Comparison of ENCODE assay signal across 36 cellular contexts in the genomic region with DNA sequence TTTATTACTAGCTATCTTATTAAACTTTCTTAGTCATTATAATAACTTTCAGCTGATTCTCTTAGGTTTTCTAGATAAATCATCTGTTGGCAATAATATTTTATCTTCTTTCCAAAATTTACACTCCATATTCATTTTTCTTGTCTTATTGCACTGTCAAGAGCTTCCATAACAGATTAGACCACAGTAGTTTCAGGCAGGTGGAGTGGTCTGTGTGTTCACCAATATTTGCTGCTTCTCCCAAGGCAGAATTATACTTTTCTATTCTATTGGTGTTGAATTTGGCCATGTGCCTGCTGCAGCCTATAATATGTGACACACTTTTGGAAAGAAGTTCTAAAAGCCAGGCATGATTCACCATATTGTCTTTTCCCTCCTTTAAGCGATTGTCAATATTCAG.
"Had no signal": no experiment of that assay in that cellular context is flagged by ENCODE, and none has a peak within 500 bp of the region (broad histone marks: within the 10 kb centered on the region; RNA-seq: fewer than 3 reads in every experiment).

No MANE protein-coding gene starts in this region.

- H3K4me3 Mint-ChIP-seq: activated naive CD4-positive, alpha-beta T cell treated with anti-CD3 and anti-CD28 coated beads for 36 hours; activated naive CD4-positive, alpha-beta T cell treated with anti-CD3 and anti-CD28 coated beads, Interleukin-2, amount 10 ng/mL, durations not matched to agents 7 days and 5 days; activated naive CD8-positive, alpha-beta T cell; activated naive CD8-positive, alpha-beta T cell treated with anti-CD3 and anti-CD28 coated beads for 36 hours; activated naive CD8-positive, alpha-beta T cell treated with anti-CD3 and anti-CD28 coated beads, Interleukin-2, amount 10 ng/mL, durations not matched to agents 7 days and 5 days; activated naive CD8-positive, alpha-beta T cell treated with anti-CD3 and anti-CD28 coated beads, Interleukin-2, amount 50 U/mL, for 24 hours; activated T-cell treated with anti-CD3 and anti-CD28 coated beads, Interleukin-2, amount 50 U/mL, for 24 hours; activated T-cell treated with anti-CD3 and anti-CD28 coated beads, Interleukin-2, amount 50 U/mL, for 4 hours; activated T-cell treated with anti-CD3 and anti-CD28 coated beads, Interleukin-2, amount 50 U/mL, for 72 hours; activated T-helper 1 cell treated with anti-CD3 and anti-CD28 coated beads, Interleukin-12 subunit alpha, Interleukin-12 subunit beta, Interleukin-2, Interleukin-4 antibody, amounts not matched to agents 30 ng/mL and 10 ng/mL and 1 ng/mL, durations not matched to agents 14 hours and 24 hours and 36 hours; activated T-helper 17 cell treated with anti-CD3 and anti-CD28 coated beads, Interleukin-2, amount 50 U/mL, for 72 hours; brain; central memory CD8-positive, alpha-beta T cell had no signal

- H3K4me1 ChIP-seq: adrenal gland, ascending aorta, body of pancreas, breast epithelium had no signal

- H3K27ac ChIP-seq: adrenal gland, ascending aorta, body of pancreas, brain microvascular endothelial cell, breast epithelium, cardiac muscle cell had no signal

- H3K4me3 ChIP-seq: adrenal gland, ascending aorta, body of pancreas, breast epithelium, cardiac muscle cell had no signal

- H3K4me1 Mint-ChIP-seq: activated naive CD4-positive, alpha-beta T cell treated with anti-CD3 and anti-CD28 coated beads, Interleukin-2, amount 10 ng/mL, durations not matched to agents 7 days and 5 days; activated naive CD8-positive, alpha-beta T cell treated with anti-CD3 and anti-CD28 coated beads for 36 hours; activated naive CD8-positive, alpha-beta T cell treated with anti-CD3 and anti-CD28 coated beads, Interleukin-2, amount 10 ng/mL, durations not matched to agents 7 days and 5 days; activated T-helper 17 cell treated with anti-CD3 and anti-CD28 coated beads, Interleukin-2, amount 50 U/mL, for 72 hours; brain; central memory CD8-positive, alpha-beta T cell had no signal

- H3K9me3 ChIP-seq: adrenal gland had no signal

- H3K36me3 ChIP-seq: adrenal gland, ascending aorta, brain microvascular endothelial cell, breast epithelium, cardiac muscle cell had no signal

- DNase-seq: activated effector memory CD4-positive, alpha-beta T cell treated with anti-CD3 and anti-CD28 coated beads, Interleukin-2, amount 50 U/mL, for 16 hours; activated effector memory CD4-positive, alpha-beta T cell treated with Interleukin-2 at 50 U/mL for 16 hours; activated gamma-delta T cell; activated gamma-delta T cell treated with Interleukin-2 at 50 U/mL for 16 hours; activated naive CD4-positive, alpha-beta T cell; activated naive CD4-positive, alpha-beta T cell treated with anti-CD3 and anti-CD28 coated beads for 36 hours; activated naive CD4-positive, alpha-beta T cell treated with anti-CD3 and anti-CD28 coated beads, Interleukin-2, amount 10 ng/mL, durations not matched to agents 7 days and 5 days; activated naive CD4-positive, alpha-beta T cell treated with Interleukin-2 at 50 U/mL for 16 hours; activated naive CD8-positive, alpha-beta T cell treated with anti-CD3 and anti-CD28 coated beads for 36 hours; activated naive CD8-positive, alpha-beta T cell treated with anti-CD3 and anti-CD28 coated beads, Interleukin-2, amount 10 ng/mL, durations not matched to agents 7 days and 5 days; activated naive CD8-positive, alpha-beta T cell treated with anti-CD3 and anti-CD28 coated beads, Interleukin-2, amount 50 U/mL, for 24 hours; activated T-cell treated with anti-CD3 and anti-CD28 coated beads, Interleukin-2, amount 50 U/mL, for 1 hour; activated T-cell treated with anti-CD3 and anti-CD28 coated beads, Interleukin-2, amount 50 U/mL, for 24 hours; activated T-cell treated with anti-CD3 and anti-CD28 coated beads, Interleukin-2, amount 50 U/mL, for 4 hours; activated T-cell treated with anti-CD3 and anti-CD28 coated beads, Interleukin-2, amount 50 U/mL, for 48 hours; activated T-cell treated with anti-CD3 and anti-CD28 coated beads, Interleukin-2, amount 50 U/mL, for 72 hours; adrenal gland; amniotic stem cell; amygdala; anterior cingulate cortex; aorta; body of pancreas; brain microvascular endothelial cell; caudate nucleus; central memory CD4-positive, alpha-beta T cell; cerebellar nuclear complex had no signal

- H3K9me3 Mint-ChIP-seq: activated naive CD8-positive, alpha-beta T cell treated with anti-CD3 and anti-CD28 coated beads, Interleukin-2, amount 50 U/mL, for 24 hours; central memory CD8-positive, alpha-beta T cell had no signal

- ATAC-seq: activated naive CD4-positive, alpha-beta T cell treated with anti-CD3 and anti-CD28 coated beads, Interleukin-2, amount 50 U/mL, for 72 hours; activated naive CD8-positive, alpha-beta T cell treated with anti-CD3 and anti-CD28 coated beads, Interleukin-2, amount 50 U/mL, for 24 hours; activated T-cell treated with anti-CD3 and anti-CD28 coated beads, Interleukin-2, amount 50 U/mL, for 4 hours; activated T-cell treated with anti-CD3 and anti-CD28 coated beads, Interleukin-2, amount 50 U/mL, for 72 hours; activated T-helper 17 cell treated with anti-CD3 and anti-CD28 coated beads, Interleukin-2, amount 50 U/mL, for 72 hours; body of pancreas had no signal

- H3K36me3 Mint-ChIP-seq: activated naive CD4-positive, alpha-beta T cell treated with anti-CD3 and anti-CD28 coated beads, Interleukin-2, amount 10 ng/mL, durations not matched to agents 7 days and 5 days; activated naive CD8-positive, alpha-beta T cell treated with anti-CD3 and anti-CD28 coated beads for 36 hours; activated naive CD8-positive, alpha-beta T cell treated with anti-CD3 and anti-CD28 coated beads, Interleukin-2, amount 10 ng/mL, durations not matched to agents 7 days and 5 days; brain had no signal

- H3K27ac Mint-ChIP-seq: activated naive CD4-positive, alpha-beta T cell treated with anti-CD3 and anti-CD28 coated beads for 36 hours; activated naive CD4-positive, alpha-beta T cell treated with anti-CD3 and anti-CD28 coated beads, Interleukin-2, amount 10 ng/mL, durations not matched to agents 7 days and 5 days; activated naive CD4-positive, alpha-beta T cell treated with anti-CD3 and anti-CD28 coated beads, Interleukin-2, amount 50 U/mL, for 72 hours; activated naive CD8-positive, alpha-beta T cell; activated naive CD8-positive, alpha-beta T cell treated with anti-CD3 and anti-CD28 coated beads for 36 hours; activated naive CD8-positive, alpha-beta T cell treated with anti-CD3 and anti-CD28 coated beads, Interleukin-2, amount 10 ng/mL, durations not matched to agents 7 days and 5 days; activated naive CD8-positive, alpha-beta T cell treated with anti-CD3 and anti-CD28 coated beads, Interleukin-2, amount 50 U/mL, for 24 hours; activated T-cell treated with anti-CD3 and anti-CD28 coated beads, Interleukin-2, amount 50 U/mL, for 24 hours; activated T-cell treated with anti-CD3 and anti-CD28 coated beads, Interleukin-2, amount 50 U/mL, for 72 hours; activated T-helper 1 cell treated with anti-CD3 and anti-CD28 coated beads, Interleukin-12 subunit alpha, Interleukin-12 subunit beta, Interleukin-2, Interleukin-4 antibody, amounts not matched to agents 30 ng/mL and 10 ng/mL and 1 ng/mL, durations not matched to agents 14 hours and 24 hours and 36 hours; activated T-helper 17 cell treated with anti-CD3 and anti-CD28 coated beads, Interleukin-2, amount 50 U/mL, for 72 hours; activated T-helper 2 cell treated with anti-CD3 and anti-CD28 coated beads, Interferon-gamma antibody, Interleukin-2, Interleukin-4, amounts not matched to agents 10 μg/mL and 5 μg/mL and 100 μg/mL, durations not matched to agents 14 hours and 24 hours and 36 hours; brain had no signal
